ENCODE assay signal across 21 cellular contexts in genomic region chr18:73850782-73851181, GRCh38.
"Had no signal": no experiment of that assay in that cellular context is flagged by ENCODE, and none has a peak within 500 bp of the region (broad histone marks: within the 10 kb centered on the region; RNA-seq: fewer than 3 reads in every experiment).

No MANE protein-coding gene starts in this region.

- H3K36me3 ChIP-seq: MG63, Peyer's patch, SJCRH30 had no signal

- H3K4me1 ChIP-seq: Peyer's patch, SJCRH30 had no signal

- H3K4me3 ChIP-seq: MG63, Peyer's patch, SJCRH30, SK-N-MC had no signal

- H3K27ac ChIP-seq: Peyer's patch, SJCRH30, SK-N-MC had no signal

- H3K9me3 ChIP-seq: MG63, Peyer's patch, SJCRH30 had no signal

- DNase-seq: KBM-7, MG63, NCI-H1092, NCI-H1105 treated with DMSO at 0.1 percent for 48 hours, NCI-H1417 treated with DMSO at 0.1 percent for 48 hours, NCI-H146, NCI-H1694 treated with DMSO at 0.1 percent for 48 hours, NCI-H1930, NCI-H2081, NCI-H2107, NCI-H2227 treated with DMSO at 0.1 percent for 48 hours, NCI-H524, NCI-H526 treated with DMSO at 0.1 percent for 48 hours, NCI-H748 treated with DMSO at 0.1 percent for 48 hours, PC-3, Peyer's patch, SHP77 treated with DMSO at 0.1 percent for 48 hours, SJCRH30, T-helper 2 cell had no signal

- ATAC-seq: PC-3, Right ventricle myocardium inferior had no signal

- H3K27me3 ChIP-seq: MG63, Peyer's patch, SJCRH30 had no signal
